In genomic region chr5:54017580-54017979, GRCh38 we compare ENCODE assay signal across 16 cellular contexts.
"Had no signal": no experiment of that assay in that cellular context is flagged by ENCODE, and none has a peak within 500 bp of the region (broad histone marks: within the 10 kb centered on the region; RNA-seq: fewer than 3 reads in every experiment).

No MANE protein-coding gene starts in this region.

- H3K27ac Mint-ChIP-seq: activated CD4-positive, alpha-beta memory T cell treated with anti-CD3 and anti-CD28 coated beads, Interleukin-2, amount 10 ng/mL, durations not matched to agents 7 days and 5 days; activated CD4-positive, alpha-beta T cell treated with anti-CD3 and anti-CD28 coated beads for 36 hours; activated naive CD4-positive, alpha-beta T cell treated with anti-CD3 and anti-CD28 coated beads, Interleukin-2, amount 10 ng/mL, durations not matched to agents 7 days and 5 days; activated T-cell treated with anti-CD3 and anti-CD28 coated beads, Interleukin-2, amount 50 U/mL, for 24 hours; dendritic cell treated with granulocyte-macrophage colony-stimulating factor and Interleukin-4, amounts not matched to agents 40 ng/mL and 50 ng/mL, for 4 days; effector memory CD8-positive, alpha-beta T cell; naive thymus-derived CD4-positive, alpha-beta T cell; stimulated activated effector memory CD8-positive, alpha-beta T cell treated with anti-CD3 and anti-CD28 coated beads, Interleukin-12 subunit alpha, Interleukin-12 subunit beta, amount 100 ng/mL, for 72 hours had no signal

- H3K4me3 Mint-ChIP-seq: activated CD4-positive, alpha-beta memory T cell treated with anti-CD3 and anti-CD28 coated beads, Interleukin-2, amount 10 ng/mL, durations not matched to agents 7 days and 5 days; activated CD4-positive, alpha-beta T cell treated with anti-CD3 and anti-CD28 coated beads for 36 hours; activated naive CD4-positive, alpha-beta T cell treated with anti-CD3 and anti-CD28 coated beads, Interleukin-2, amount 10 ng/mL, durations not matched to agents 7 days and 5 days; activated T-cell treated with anti-CD3 and anti-CD28 coated beads, Interleukin-2, amount 50 U/mL, for 24 hours; dendritic cell treated with granulocyte-macrophage colony-stimulating factor and Interleukin-4, amounts not matched to agents 40 ng/mL and 50 ng/mL, for 4 days; effector memory CD8-positive, alpha-beta T cell; naive thymus-derived CD4-positive, alpha-beta T cell; stimulated activated effector memory CD8-positive, alpha-beta T cell treated with anti-CD3 and anti-CD28 coated beads, Interleukin-12 subunit alpha, Interleukin-12 subunit beta, amount 100 ng/mL, for 72 hours had no signal

- H3K27ac ChIP-seq: ascending aorta, tibial artery, WERI-Rb-1 had no signal

- H3K36me3 Mint-ChIP-seq: stimulated activated effector memory CD8-positive, alpha-beta T cell treated with anti-CD3 and anti-CD28 coated beads, Interleukin-12 subunit alpha, Interleukin-12 subunit beta, amount 100 ng/mL, for 72 hours had no signal

- H3K4me3 ChIP-seq: ascending aorta, tibial artery had no signal

- H3K36me3 ChIP-seq: ascending aorta, tibial artery, WERI-Rb-1 had no signal

- H3K27me3 Mint-ChIP-seq: activated CD4-positive, alpha-beta memory T cell treated with anti-CD3 and anti-CD28 coated beads, Interleukin-2, amount 10 ng/mL, durations not matched to agents 7 days and 5 days; activated CD4-positive, alpha-beta T cell treated with anti-CD3 and anti-CD28 coated beads for 36 hours; activated naive CD4-positive, alpha-beta T cell treated with anti-CD3 and anti-CD28 coated beads, Interleukin-2, amount 10 ng/mL, durations not matched to agents 7 days and 5 days; activated T-cell treated with anti-CD3 and anti-CD28 coated beads, Interleukin-2, amount 50 U/mL, for 24 hours; dendritic cell treated with granulocyte-macrophage colony-stimulating factor and Interleukin-4, amounts not matched to agents 40 ng/mL and 50 ng/mL, for 4 days; effector memory CD8-positive, alpha-beta T cell; naive thymus-derived CD4-positive, alpha-beta T cell had no signal

- DNase-seq: activated CD4-positive, alpha-beta memory T cell treated with anti-CD3 and anti-CD28 coated beads, Interleukin-2, amount 10 ng/mL, durations not matched to agents 7 days and 5 days; activated CD4-positive, alpha-beta T cell treated with anti-CD3 and anti-CD28 coated beads for 36 hours; activated naive CD4-positive, alpha-beta T cell treated with anti-CD3 and anti-CD28 coated beads, Interleukin-2, amount 10 ng/mL, durations not matched to agents 7 days and 5 days; activated T-cell treated with anti-CD3 and anti-CD28 coated beads, Interleukin-2, amount 50 U/mL, for 24 hours; effector memory CD8-positive, alpha-beta T cell; head of caudate nucleus; left colon; naive thymus-derived CD4-positive, alpha-beta T cell; nucleus accumbens; posterior cingulate gyrus; T1000; tibial artery; WERI-Rb-1 had no signal

- H3K4me1 ChIP-seq: ascending aorta, tibial artery had no signal

- H3K27me3 ChIP-seq: ascending aorta, tibial artery had no signal
